ENCODE assay signal across 8 cellular contexts in the genomic region with DNA sequence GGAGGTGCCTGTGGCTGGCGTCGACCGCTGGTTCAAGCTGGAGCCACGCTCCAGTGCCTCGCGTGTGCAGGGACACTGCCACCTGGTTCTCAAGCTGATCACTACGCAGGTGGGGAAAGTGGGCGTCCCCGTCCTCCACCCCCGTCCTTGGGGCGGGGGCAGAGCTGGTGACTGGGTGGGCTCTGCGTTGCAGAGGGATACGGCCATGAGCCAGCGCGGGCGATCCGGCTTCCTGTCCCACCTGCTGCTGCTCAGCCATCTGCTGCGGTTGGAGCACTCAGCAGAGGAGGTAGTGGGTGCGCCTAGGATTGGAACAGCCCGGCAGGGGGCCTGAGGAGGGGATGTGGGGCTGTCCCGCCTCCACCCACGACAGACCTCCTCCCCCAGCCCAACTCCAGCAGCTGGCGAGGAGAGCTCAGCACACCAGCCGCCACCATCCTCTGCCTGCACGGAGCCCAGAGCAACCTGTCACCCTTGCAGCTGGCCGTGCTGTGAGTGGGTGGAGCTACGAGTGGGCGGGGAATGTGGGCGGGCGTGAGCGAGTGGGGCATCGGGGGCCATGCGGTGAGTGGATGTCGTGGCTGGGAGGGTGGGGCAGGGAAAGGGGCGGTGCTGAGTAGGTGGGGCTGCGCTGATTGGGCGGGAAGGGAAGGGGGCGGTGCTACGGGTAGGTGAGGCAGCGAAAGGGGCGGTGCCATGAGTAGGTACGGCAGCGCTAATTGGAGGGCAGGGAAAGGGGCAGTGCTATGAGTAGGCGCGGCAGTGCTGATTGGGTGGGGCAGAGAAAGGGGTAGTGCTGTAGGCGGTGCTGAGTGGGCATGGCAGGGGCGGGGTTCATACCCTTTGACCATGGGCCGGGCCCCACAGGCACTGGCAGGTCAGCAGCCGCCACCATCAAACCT. TPM values are rescaled to one million over a fixed set of nuclear protein-coding genes. Genes with fewer than 3 reads are reported as not detected.
DNase-seq lines count a peak whose midpoint lies in the region; ATAC-seq and TF ChIP-seq lines count a peak whose summit lies in the region.

No MANE protein-coding gene starts in this region.

- H3K9me3 ChIP-seq in adipocyte (ENCODE audit: control insufficient read depth, low read length) = no peaks in the 10 kb centered on the region
- no peaks in the 10 kb centered on the region for H3K9me3 ChIP-seq in right cardiac atrium (ENCODE audit: control insufficient read depth, low read length)

- no peak overlapping the region for H3K27ac ChIP-seq in right cardiac atrium (ENCODE audit: low read length)

- H3K4me1 ChIP-seq in adipocyte (ENCODE audit: control insufficient read depth, insufficient read depth, low read length) (no peaks in the 10 kb centered on the region), right cardiac atrium (ENCODE audit: control insufficient read depth, insufficient read depth, low read length) (peaks cover 2% of the 10 kb centered on the region)

- intact Hi-C loops in right cardiac atrium (cut with DNase I) = no loop called here

- peak; percentile 80 for ATAC-seq in GM18505 (IDR thresholded peaks at IDR 0.05; ENCODE audit: unreplicated experiment)
- peak; percentile 86 for ATAC-seq in HG02943 (IDR thresholded peaks at IDR 0.05; ENCODE audit: low read depth, unreplicated experiment)
- peak; percentile 92 to 94 for ATAC-seq in right cardiac atrium

- peak; percentile 99 for DNase-seq in NCI-H146 treated with DMSO at 0.1 percent for 48 hours (lab: John Stamatoyannopoulos, UW; ENCODE audit: unreplicated experiment)
- peak; percentile 97 for DNase-seq in T follicular helper cell (ENCODE audit: low read depth)
- DNase-seq in adipocyte (ENCODE audit: low read depth) = peak; percentile 56
- peak; percentile 89 to 96 (median 94) for DNase-seq in right cardiac atrium
- peak; percentile 89 for DNase-seq in retina
- no peak for DNase-seq in dedifferentiated amniotic fluid mesenchymal stem cell (ENCODE audit: extremely low spot score)

- no peak overlapping the region for H3K9ac ChIP-seq in adipocyte (ENCODE audit: low read length)

- H3K36me3 ChIP-seq in adipocyte (ENCODE audit: control insufficient read depth, insufficient read depth, low read length, severe bottlenecking) = no peaks in the 10 kb centered on the region

- no peak for TF ChIP-seq POLR2A in GM18505 (IDR thresholded peaks at IDR 0.05; ENCODE audit: borderline replicate concordance, extremely low read depth, insufficient read depth, insufficient read length)

- peaks cover 12% of the 10 kb centered on the region for H3K27me3 ChIP-seq in adipocyte (replicated peaks; ENCODE audit: control insufficient read depth, insufficient read depth, low read length)
- H3K27me3 ChIP-seq in right cardiac atrium (ENCODE audit: control insufficient read depth, insufficient read depth) = no peaks in the 10 kb centered on the region

- H3K4me3 ChIP-seq in adipocyte (ENCODE audit: low read length) = no peak overlapping the region
- H3K4me3 ChIP-seq in right cardiac atrium (ENCODE audit: low read length) = no peak overlapping the region

- WGBS in right cardiac atrium = 16% methylated on average over 49 of the region's 49 CpGs

RNA-seq across cellular contexts. Expression of a gene that starts 8.9 kb away (rescaled TPM):
- total RNA-seq in right cardiac atrium = 10 to 100 TPM; 49.6 to 54.0 (median 52.8) TPM
- polyA plus RNA-seq in right cardiac atrium = 58.5 TPM

RNA-seq across cellular contexts. Expression of a gene that starts 9.0 kb away (rescaled TPM):
- total RNA-seq in right cardiac atrium = 10 to 100 TPM; 39.7 to 45.3 (median 43.0) TPM
- polyA plus RNA-seq in right cardiac atrium = 47.1 TPM

RNA-seq across cellular contexts. Expression of a gene that starts 9.3 kb away (rescaled TPM):
- 1 to 10 TPM in 3 of 4 donors, under 1 TPM in 1; 0.53 to 2.7 (median 2.0) TPM for total RNA-seq in right cardiac atrium
- 1.6 TPM for polyA plus RNA-seq in right cardiac atrium

RNA-seq across cellular contexts. Expression of a gene that starts 33.3 kb away (rescaled TPM):
- 10 to 100 TPM; 73.5 to 95.3 (median 87.8) TPM for total RNA-seq in right cardiac atrium
- 76.5 TPM for polyA plus RNA-seq in right cardiac atrium
